ENCODE assay signal across 1 cellular context in genomic region chr9:129835128-129835859, GRCh38.
TF ChIP-seq lines count a peak whose summit lies in the region.

A gene with protein sequence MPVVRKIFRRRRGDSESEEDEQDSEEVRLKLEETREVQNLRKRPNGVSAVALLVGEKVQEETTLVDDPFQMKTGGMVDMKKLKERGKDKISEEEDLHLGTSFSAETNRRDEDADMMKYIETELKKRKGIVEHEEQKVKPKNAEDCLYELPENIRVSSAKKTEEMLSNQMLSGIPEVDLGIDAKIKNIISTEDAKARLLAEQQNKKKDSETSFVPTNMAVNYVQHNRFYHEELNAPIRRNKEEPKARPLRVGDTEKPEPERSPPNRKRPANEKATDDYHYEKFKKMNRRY (minus strand): TSS chr9:129835275. CDS start chr9:129835221, 54 bp downstream.
USP20 (plus strand) TSS chr9:129835458; CDS start chr9:129852556, 17,098 bp downstream.

TF ChIP-seq in HEK293, 187 proteins besides CTCF, POLR2A, EP300 and RAD21 (continued from another document):
- TF ChIP-seq, protein P1, sequence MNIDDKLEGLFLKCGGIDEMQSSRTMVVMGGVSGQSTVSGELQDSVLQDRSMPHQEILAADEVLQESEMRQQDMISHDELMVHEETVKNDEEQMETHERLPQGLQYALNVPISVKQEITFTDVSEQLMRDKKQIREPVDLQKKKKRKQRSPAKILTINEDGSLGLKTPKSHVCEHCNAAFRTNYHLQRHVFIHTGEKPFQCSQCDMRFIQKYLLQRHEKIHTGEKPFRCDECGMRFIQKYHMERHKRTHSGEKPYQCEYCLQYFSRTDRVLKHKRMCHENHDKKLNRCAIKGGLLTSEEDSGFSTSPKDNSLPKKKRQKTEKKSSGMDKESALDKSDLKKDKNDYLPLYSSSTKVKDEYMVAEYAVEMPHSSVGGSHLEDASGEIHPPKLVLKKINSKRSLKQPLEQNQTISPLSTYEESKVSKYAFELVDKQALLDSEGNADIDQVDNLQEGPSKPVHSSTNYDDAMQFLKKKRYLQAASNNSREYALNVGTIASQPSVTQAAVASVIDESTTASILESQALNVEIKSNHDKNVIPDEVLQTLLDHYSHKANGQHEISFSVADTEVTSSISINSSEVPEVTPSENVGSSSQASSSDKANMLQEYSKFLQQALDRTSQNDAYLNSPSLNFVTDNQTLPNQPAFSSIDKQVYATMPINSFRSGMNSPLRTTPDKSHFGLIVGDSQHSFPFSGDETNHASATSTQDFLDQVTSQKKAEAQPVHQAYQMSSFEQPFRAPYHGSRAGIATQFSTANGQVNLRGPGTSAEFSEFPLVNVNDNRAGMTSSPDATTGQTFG (tag by site-specific recombination; IDR thresholded peaks at IDR 0.05; ENCODE audit: borderline replicate concordance) = no peak
- TF ChIP-seq ZNF501 (tag by site-specific recombination; IDR thresholded peaks at IDR 0.05) (no peak; the same call in 1 of the 2 replicates), TCF7L2 (IDR thresholded peaks at IDR 0.05; ENCODE audit: borderline replicate concordance, low read depth, low read length) (no peak), PRDM1 (tag by site-specific recombination; IDR thresholded peaks at IDR 0.05) (no peak), ZFP41 (tag by site-specific recombination; IDR thresholded peaks at IDR 0.05; ENCODE audit: borderline replicate concordance) (no peak), ZNF302 (tag by site-specific recombination; IDR thresholded peaks at IDR 0.05; ENCODE audit: low read depth) (no peak)
